8 cellular contexts compared by ENCODE assay signal in the genomic region with DNA sequence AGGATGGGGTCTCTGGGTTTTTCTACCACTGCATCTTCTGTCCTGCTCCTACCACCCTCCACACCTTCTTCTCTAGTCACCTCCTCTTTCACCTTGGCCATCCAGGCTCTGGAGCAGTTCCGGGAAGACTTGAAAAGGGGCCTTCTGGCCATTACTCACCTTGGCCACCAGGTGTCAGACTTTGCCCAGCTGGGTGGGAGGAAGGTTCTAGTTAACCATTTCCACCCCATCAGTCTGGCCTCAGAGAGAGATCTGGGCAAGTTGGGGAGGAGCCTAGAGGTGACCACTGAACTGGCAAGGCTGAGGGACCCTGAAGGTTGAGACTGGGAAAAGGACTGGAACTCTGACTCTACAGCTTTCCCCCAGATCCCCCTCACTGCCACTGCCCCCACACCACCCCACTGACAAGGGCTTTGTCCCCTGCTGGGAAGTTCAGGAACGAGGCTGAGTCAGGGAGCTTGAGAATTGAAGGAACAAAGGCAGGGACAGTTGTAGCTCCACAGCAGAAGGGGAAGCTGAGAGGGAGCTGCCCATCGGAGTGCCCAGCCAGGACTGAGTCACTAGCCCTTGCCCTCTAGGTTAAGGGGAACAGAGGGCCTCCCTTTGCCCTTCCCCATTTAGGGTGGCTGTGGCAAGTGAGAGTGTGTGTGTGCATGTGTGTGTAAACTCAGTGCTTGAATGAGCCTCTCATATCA. TPM values are rescaled to one million over a fixed set of nuclear protein-coding genes. Genes with fewer than 3 reads are reported as not detected.
DNase-seq lines count a peak whose midpoint lies in the region; ATAC-seq and TF ChIP-seq lines count a peak whose summit lies in the region.

No MANE protein-coding gene starts in this region.

- no peaks in the 10 kb centered on the region for H3K27me3 ChIP-seq in parathyroid adenoma (ENCODE audit: control insufficient read depth, insufficient read depth, low read length)
- no peaks in the 10 kb centered on the region for H3K27me3 ChIP-seq in vagina

- no peak for ATAC-seq in HG03457 (IDR thresholded peaks at IDR 0.05; ENCODE audit: unreplicated experiment)

- H3K79me2 ChIP-seq in parathyroid adenoma, result peaks cover 3% of the 10 kb centered on the region

- H3K27ac Mint-ChIP-seq in activated naive CD4-positive, alpha-beta T cell treated with anti-CD3 and anti-CD28 coated beads, Interleukin-2, amount 10 ng/mL, durations not matched to agents 7 days and 5 days, result peak overlapping the region; percentile 59

- DNase-seq in DMS79 treated with DMSO at 0.1 percent for 48 hours (lab: John Stamatoyannopoulos, UW) (peak; percentile 49), Kasumi-1 (lab: John Stamatoyannopoulos, UW) (peak; percentile 75 to 85), SHP77 treated with DMSO at 0.1 percent for 48 hours (lab: John Stamatoyannopoulos, UW) (peak; percentile 70), germinal center (ENCODE audit: low spot score) (peak; percentile 78), vagina (ENCODE audit: extremely low spot score in 2 of 2) (peak in 1 of 2 donors; percentile 90)
- DNase-seq in activated naive CD4-positive, alpha-beta T cell treated with anti-CD3 and anti-CD28 coated beads, Interleukin-2, amount 10 ng/mL, durations not matched to agents 7 days and 5 days, result peak; percentile 80

- H3K27ac ChIP-seq in parathyroid adenoma, result no peak overlapping the region
- peak overlapping the region; percentile 99 for H3K27ac ChIP-seq in vagina

- peak; percentile 80 for TF ChIP-seq CTCF in parathyroid adenoma (IDR thresholded peaks at IDR 0.05)
- TF ChIP-seq CTCF in vagina (IDR thresholded peaks at IDR 0.05), result peak; percentile 90 to 94 (median 90)

- H3K9me3 ChIP-seq in parathyroid adenoma (ENCODE audit: control insufficient read depth, low read length) (no peaks in the 10 kb centered on the region), vagina (no peaks in the 10 kb centered on the region)

- peak overlapping the region; percentile 39 for H3K4me3 Mint-ChIP-seq in activated naive CD4-positive, alpha-beta T cell treated with anti-CD3 and anti-CD28 coated beads, Interleukin-2, amount 10 ng/mL, durations not matched to agents 7 days and 5 days

- H3K4me1 ChIP-seq in parathyroid adenoma (peaks cover 4% of the 10 kb centered on the region), vagina (peaks cover 62% of the 10 kb centered on the region)

- H2AFZ ChIP-seq in parathyroid adenoma, result no peak overlapping the region

- H3K4me1 Mint-ChIP-seq in activated naive CD4-positive, alpha-beta T cell treated with anti-CD3 and anti-CD28 coated beads, Interleukin-2, amount 10 ng/mL, durations not matched to agents 7 days and 5 days, result peaks cover 38% of the 10 kb centered on the region

- no peak for TF ChIP-seq POLR2A in vagina (IDR thresholded peaks at IDR 0.05)

- CTCF ChIA-PET in activated naive CD4-positive, alpha-beta T cell treated with anti-CD3 and anti-CD28 coated beads, Interleukin-2, amount 10 ng/mL, durations not matched to agents 7 days and 5 days (lab: Charles Lee), result interaction anchor here (0.6 to 11.4 kb wide), 12 partner anchors 9 to 272 kb away, joined by 3 to 564 read pairs (median 3); a partner anchor contains a TSS

- H3K9me3 Mint-ChIP-seq in activated naive CD4-positive, alpha-beta T cell treated with anti-CD3 and anti-CD28 coated beads, Interleukin-2, amount 10 ng/mL, durations not matched to agents 7 days and 5 days, result no peaks in the 10 kb centered on the region

- H3K36me3 ChIP-seq in parathyroid adenoma (ENCODE audit: control insufficient read depth, insufficient read depth, low read length) (no peaks in the 10 kb centered on the region), vagina (no peaks in the 10 kb centered on the region)

- no peak overlapping the region for H3K9ac ChIP-seq in parathyroid adenoma

- peaks cover 4% of the 10 kb centered on the region for H3K36me3 Mint-ChIP-seq in activated naive CD4-positive, alpha-beta T cell treated with anti-CD3 and anti-CD28 coated beads, Interleukin-2, amount 10 ng/mL, durations not matched to agents 7 days and 5 days

- H3K4me2 ChIP-seq in parathyroid adenoma (ENCODE audit: low read length), result no peak overlapping the region

- intact Hi-C loops in vagina (cut with DNase I), result loop anchor here (10.0 kb wide), 1 partner anchor 148 kb away; a partner anchor contains a TSS

- peaks cover 22% of the 10 kb centered on the region for H3K27me3 Mint-ChIP-seq in activated naive CD4-positive, alpha-beta T cell treated with anti-CD3 and anti-CD28 coated beads, Interleukin-2, amount 10 ng/mL, durations not matched to agents 7 days and 5 days

- H3K4me3 ChIP-seq in parathyroid adenoma (ENCODE audit: low read depth, low read length) (no peak overlapping the region), vagina (no peak overlapping the region)

RNA-seq across cellular contexts. Expression of a gene that starts 3.7 kb away (rescaled TPM):
- total RNA-seq in vagina, result 80.0 TPM

RNA-seq across cellular contexts. Expression of a gene that starts 16.4 kb away (rescaled TPM):
- total RNA-seq in vagina, result 20.6 TPM

RNA-seq across cellular contexts. Expression of a gene that starts 34.8 kb away (rescaled TPM):
- 20.6 TPM for total RNA-seq in vagina

RNA-seq across cellular contexts. Expression of a gene that starts 44.6 kb away (rescaled TPM):
- 102 TPM for total RNA-seq in vagina

RNA-seq across cellular contexts. Expression of a gene that starts 46.9 kb away (rescaled TPM):
- total RNA-seq in vagina, result 6.6 TPM
